Comparison of ENCODE assay signal across 23 cellular contexts in genomic region chr19:51993422-51993821, GRCh38. TPM values are rescaled to one million over a fixed set of nuclear protein-coding genes. Genes with fewer than 3 reads are reported as not detected.
DNase-seq lines count a peak whose midpoint lies in the region; ATAC-seq, FAIRE-seq and TF ChIP-seq lines count a peak whose summit lies in the region.
"Had no signal": no experiment of that assay in that cellular context is flagged by ENCODE, and none has a peak within 500 bp of the region (broad histone marks: within the 10 kb centered on the region; RNA-seq: fewer than 3 reads in every experiment).

No MANE protein-coding gene starts in this region.

- no peak for ATAC-seq in HepG2
- ATAC-seq: GM12878, Right ventricle myocardium inferior had no signal

- no peak overlapping the region for H2AFZ ChIP-seq in HepG2 (ENCODE audit: low read length)

- H3K9ac ChIP-seq in liver (ENCODE audit: low read depth in 1 of 2, low read length in 2 of 2), result no peak overlapping the region
- no peak overlapping the region for H3K9ac ChIP-seq in HepG2 (ENCODE audit: insufficient read depth, low read depth, low read length)
- H3K9ac ChIP-seq in endodermal cell (ENCODE audit: extremely low read depth, low read length, poor library complexity, severe bottlenecking), result no peak overlapping the region
- H3K9ac ChIP-seq: KMS-11 had no signal

- H3K27ac Mint-ChIP-seq in endodermal cell, result no peak overlapping the region
- no peak overlapping the region for H3K27ac Mint-ChIP-seq in glutamatergic neuron (ENCODE audit: unreplicated experiment)

- H3K4me1 ChIP-seq in liver (ENCODE audit: control insufficient read depth in 4 of 4, insufficient read depth in 4 of 4, low read length in 3 of 4) (no peaks in the 10 kb centered on the region), HepG2 (ENCODE audit: insufficient read depth, low read length) (no peaks in the 10 kb centered on the region), endodermal cell (ENCODE audit: control insufficient read depth, insufficient read depth, low read length) (no peaks in the 10 kb centered on the region), muscle layer of duodenum (ENCODE audit: control insufficient read depth in 1 of 2, insufficient read depth in 2 of 2, low read length in 2 of 2) (no peaks in the 10 kb centered on the region)
- H3K4me1 ChIP-seq: SJSA1 had no signal

- intact Hi-C loops in HepG2 (cut with micrococcal nuclease; ENCODE audit: unreplicated experiment), result no loop called here

- H3K4me3 ChIP-seq in liver (ENCODE audit: low read depth in 1 of 3, low read length in 3 of 3), result peak overlapping the region in 2 of 3 donors; percentile 50 to 61
- H3K4me3 ChIP-seq in HepG2 (replicated peaks in 1 of 3; ENCODE audit: insufficient read depth in 1 of 3, low read depth in 2 of 3, low read length in 3 of 3), result no peak overlapping the region
- peak overlapping the region; percentile 57 for H3K4me3 ChIP-seq in endodermal cell (ENCODE audit: low read length)
- peak overlapping the region; percentile 22 to 61 for H3K4me3 ChIP-seq in muscle layer of duodenum (ENCODE audit: low read depth in 1 of 2, low read length in 2 of 2)
- H3K4me3 ChIP-seq: GM12878, SJSA1 had no signal

- no peak for TF ChIP-seq POLR2A in HepG2 (IDR thresholded peaks at IDR 0.05; ENCODE audit: insufficient read depth in 1 of 2, low read depth in 2 of 2, low read length in 2 of 2)

- H3K27me3 ChIP-seq in liver (ENCODE audit: control insufficient read depth in 4 of 4, insufficient read depth in 4 of 4, low read length in 3 of 4) (no peaks in the 10 kb centered on the region), HepG2 (ENCODE audit: control insufficient read depth in 1 of 2, insufficient read depth in 2 of 2, low read length in 2 of 2) (no peaks in the 10 kb centered on the region), endodermal cell (ENCODE audit: control insufficient read depth, insufficient read depth, low read length, poor library complexity, severe bottlenecking) (no peaks in the 10 kb centered on the region), muscle layer of duodenum (ENCODE audit: low read depth, low read length) (no peaks in the 10 kb centered on the region)
- H3K27me3 ChIP-seq: SJSA1 had no signal

- in situ Hi-C loops in HepG2 (cut with HindIII; ENCODE audit: extremely low pct_ligation_motif_present, low pct_unique_long_range_greater_than_20kb), result no loop called here

- no peak overlapping the region for H3K27ac ChIP-seq in liver (ENCODE audit: low read depth in 1 of 2, low read length in 2 of 2)
- no peak overlapping the region for H3K27ac ChIP-seq in HepG2 (ENCODE audit: extremely low read length, insufficient read depth, low read length)
- no peak overlapping the region for H3K27ac ChIP-seq in endodermal cell (ENCODE audit: low read depth, low read length)
- H3K27ac ChIP-seq in muscle layer of duodenum (ENCODE audit: low read length), result no peak overlapping the region
- H3K27ac ChIP-seq: C4-2B, KMS-11, SJSA1 had no signal

- POLR2A ChIA-PET in HepG2 (lab: Yijun Ruan, JAX), result no interaction called here

- H3K4me2 ChIP-seq in HepG2 (ENCODE audit: low read depth, low read length), result no peak overlapping the region
- H3K4me2 ChIP-seq: KMS-11 had no signal

- TF ChIP-seq RAD21 in liver (IDR thresholded peaks at IDR 0.05) (no peak), HepG2 (CRISPR knock-in tag; IDR thresholded peaks at IDR 0.05) (no peak)

- 98% methylated on average over 10 of the region's 10 CpGs for WGBS in liver
- 98% methylated on average over 10 of the region's 10 CpGs for WGBS in HepG2 (ENCODE audit: low lambda C conversion rate)
- 93 to 95% methylated on average over 8 to 10 of the region's 10 CpGs for WGBS in endodermal cell (ENCODE audit: insufficient coverage in 1 of 2, insufficient read length in 1 of 2), 2 experiments

- peaks cover 12 to 55% (median 48%) of the 10 kb centered on the region in 4 donors for H3K36me3 ChIP-seq in liver (ENCODE audit: control insufficient read depth in 4 of 4, insufficient read depth in 3 of 4, low read depth in 1 of 4, low read length in 3 of 4)
- H3K36me3 ChIP-seq in HepG2 (replicated peaks in 1 of 2; ENCODE audit: control insufficient read depth in 1 of 2, insufficient read depth in 2 of 2, low read length in 2 of 2), result peaks cover 9 to 39% of the 10 kb centered on the region in 2 experiments
- peaks cover 76% of the 10 kb centered on the region for H3K36me3 ChIP-seq in endodermal cell (ENCODE audit: control insufficient read depth, insufficient read depth, low read length)
- peaks cover 32 to 70% of the 10 kb centered on the region in 2 donors for H3K36me3 ChIP-seq in muscle layer of duodenum (ENCODE audit: control insufficient read depth in 1 of 2, insufficient read depth in 2 of 2, low read length in 2 of 2)

- peaks cover 100% of the 10 kb centered on the region for H3K9me3 Mint-ChIP-seq in endodermal cell
- H3K9me3 Mint-ChIP-seq in glutamatergic neuron (ENCODE audit: unreplicated experiment), result peaks cover 32% of the 10 kb centered on the region

- DNase-seq in HepG2 (ENCODE audit: low spot score) (no peak), endodermal cell (no peak), glutamatergic neuron (no peak), NCI-H1694 (lab: John Stamatoyannopoulos, UW) (no peak), NCI-H446 (lab: John Stamatoyannopoulos, UW) (no peak)
- DNase-seq: 8988T, H7, IMR-90, NCI-H1092 treated with DMSO at 0.1 percent for 48 hours, NCI-H1436 treated with DMSO at 0.1 percent for 48 hours, NCI-H2029 treated with DMSO at 0.1 percent for 48 hours, NCI-H226, NCI-H524, NCI-H82 had no signal

- H4K20me1 ChIP-seq in HepG2 (ENCODE audit: insufficient read depth, low read length), result no peaks in the 10 kb centered on the region

- no peak for FAIRE-seq in HepG2 (lab: Jason Lieb, UNC)
- FAIRE-seq: D721Med had no signal

- H3K79me2 ChIP-seq in HepG2 (ENCODE audit: insufficient read depth, low read length), result no peaks in the 10 kb centered on the region

- H3K36me3 Mint-ChIP-seq in endodermal cell (ENCODE audit: low read depth) (peaks cover 79% of the 10 kb centered on the region), glutamatergic neuron (ENCODE audit: unreplicated experiment) (peaks cover 63% of the 10 kb centered on the region)

- CTCF ChIA-PET in HepG2 (lab: Yijun Ruan, JAX; ENCODE audit: low intra/inter-chr PET ratio, low total read pairs), result no interaction called here

- no peaks in the 10 kb centered on the region for H3K27me3 Mint-ChIP-seq in endodermal cell (ENCODE audit: insufficient read depth)
- H3K27me3 Mint-ChIP-seq in glutamatergic neuron (ENCODE audit: unreplicated experiment), result peaks cover 4% of the 10 kb centered on the region

- H3K4me1 Mint-ChIP-seq in endodermal cell (no peaks in the 10 kb centered on the region), glutamatergic neuron (ENCODE audit: low read depth, unreplicated experiment) (no peaks in the 10 kb centered on the region)

- TF ChIP-seq CTCF in liver (IDR thresholded peaks at IDR 0.05; ENCODE audit: low read depth, low read length, missing input control), result no peak
- TF ChIP-seq CTCF in HepG2 (CRISPR knock-in tag; IDR thresholded peaks at IDR 0.05), result no peak
- TF ChIP-seq CTCF in endodermal cell (conservative IDR thresholded peaks at IDR 0.05), result no peak
- no peak for TF ChIP-seq CTCF in glutamatergic neuron (IDR thresholded peaks at IDR 0.05; ENCODE audit: partially characterized antibody, unreplicated experiment)

- H3K4me3 Mint-ChIP-seq in endodermal cell (no peak overlapping the region), glutamatergic neuron (ENCODE audit: unreplicated experiment) (no peak overlapping the region)

- H3K9me3 ChIP-seq in liver (ENCODE audit: control insufficient read depth in 4 of 4, low read length in 3 of 4), result peaks cover 52 to 89% (median 66%) of the 10 kb centered on the region in 4 donors
- H3K9me3 ChIP-seq in HepG2 (ENCODE audit: low read length), result peaks cover 96% of the 10 kb centered on the region
- H3K9me3 ChIP-seq in endodermal cell (ENCODE audit: control insufficient read depth, low read length), result peaks cover 100% of the 10 kb centered on the region
- peaks cover 64 to 85% of the 10 kb centered on the region in 2 donors for H3K9me3 ChIP-seq in muscle layer of duodenum (ENCODE audit: control insufficient read depth in 1 of 2, low read length in 2 of 2)

- BruUV-seq in HepG2 (replicated peaks; lab: Mats Ljungman, UMichigan), result no TSS peak

- TF ChIP-seq EP300 in HepG2 (IDR thresholded peaks at IDR 0.05; ENCODE audit: low read depth in 2 of 2, low read length in 2 of 2) (no peak), HepG2 (CRISPR knock-in tag; IDR thresholded peaks at IDR 0.05; ENCODE audit: borderline replicate concordance) (no peak)

RNA-seq across cellular contexts. Expression of gene ZNF350, which starts 6.8 kb away (rescaled TPM):
- 1 to 10 TPM; 3.7 to 4.9 TPM for total RNA-seq in liver
- polyA plus RNA-seq in liver, result 1 to 10 TPM; 2.1 to 3.6 TPM
- total RNA-seq in HepG2 (2016; rRNA removed; fragmentation: Illumina TruSeq; extraction: Trizol), result 6.9 and 10.0 TPM in 2 replicates
- 1.2 and 5.9 TPM in 2 replicates for total RNA-seq in HepG2 (2016; cell fraction: cytosol; rRNA removed; fragmentation: Illumina TruSeq; extraction: Trizol; ENCODE audit: low read depth)
- 6.7 and 9.5 TPM in 2 replicates for total RNA-seq in HepG2 (2016; cell fraction: insoluble cytoplasmic fraction; rRNA removed; fragmentation: Illumina TruSeq; extraction: Trizol)
- 2.5 and 4.6 TPM in 2 replicates for total RNA-seq in HepG2 (2016; cell fraction: membrane; rRNA removed; fragmentation: Illumina TruSeq; extraction: Trizol)
- 5.4 and 7.0 TPM in 2 replicates for total RNA-seq in HepG2 (2016; cell fraction: nucleus; rRNA removed; fragmentation: Illumina TruSeq; extraction: Trizol)
- 3.0 and 3.7 TPM in 2 replicates for polyA plus RNA-seq in HepG2 (2011; rRNA removed)
- 1.4 and 2.2 TPM in 2 replicates for polyA plus RNA-seq in HepG2 (2011; cell fraction: cytosol; rRNA removed)
- polyA plus RNA-seq in HepG2 (2011; cell fraction: nucleus; rRNA removed), result 2.1 and 3.4 TPM in 2 replicates
- 3.9 and 5.3 TPM in 2 replicates for polyA plus RNA-seq in HepG2 (2012)
- 0.47 and 0.63 TPM in 2 replicates for polyA plus RNA-seq in HepG2 (2016; cell fraction: cytosol; fragmentation: Illumina TruSeq; extraction: Trizol; ENCODE audit: low read depth)
- polyA plus RNA-seq in HepG2 (2016; cell fraction: insoluble cytoplasmic fraction; fragmentation: Illumina TruSeq; extraction: Trizol; ENCODE audit: low read depth), result 6.3 and 6.4 TPM in 2 replicates
- polyA plus RNA-seq in HepG2 (2016; cell fraction: membrane; fragmentation: Illumina TruSeq; extraction: Trizol; ENCODE audit: low read depth), result 0.85 and 0.90 TPM in 2 replicates
- polyA plus RNA-seq in HepG2 (2016; cell fraction: nucleus; fragmentation: Illumina TruSeq; extraction: Trizol; ENCODE audit: insufficient read depth, low read depth), result 4.3 and 11.1 TPM in 2 replicates
- 1.6 and 2.6 TPM in 2 replicates for polyA minus RNA-seq in HepG2 (2011; rRNA and poly(A)+ RNA removed; ENCODE audit: low replicate concordance)
- 2.6 and 4.0 TPM in 2 replicates for polyA minus RNA-seq in HepG2 (2011; cell fraction: cytosol; rRNA and poly(A)+ RNA removed)
- polyA minus RNA-seq in HepG2 (2011; cell fraction: nucleus; rRNA and poly(A)+ RNA removed), result 14.8 and 18.3 TPM in 2 replicates
- total RNA-seq in endodermal cell, result 10 to 100 TPM in 1 of 2 donors, 1 to 10 TPM in 1; 8.3 to 11.2 TPM
- polyA plus RNA-seq in endodermal cell (2013, experiment 1 of 2), result 6.5 TPM
- 6.4 TPM for polyA plus RNA-seq in endodermal cell (2013, experiment 2 of 2)
- 9.7 TPM for total RNA-seq in glutamatergic neuron (ENCODE audit: unreplicated experiment)

RNA-seq across cellular contexts. Expression of gene ZNF615, which starts 14.6 kb away (rescaled TPM):
- 1 to 10 TPM; 3.6 to 6.2 TPM for total RNA-seq in liver
- polyA plus RNA-seq in liver, result 1 to 10 TPM; 1.7 to 2.1 TPM
- 7.8 and 13.9 TPM in 2 replicates for total RNA-seq in HepG2 (2016; rRNA removed; fragmentation: Illumina TruSeq; extraction: Trizol)
- 1.2 and 1.9 TPM in 2 replicates for total RNA-seq in HepG2 (2016; cell fraction: cytosol; rRNA removed; fragmentation: Illumina TruSeq; extraction: Trizol; ENCODE audit: low read depth)
- 8.6 and 12.8 TPM in 2 replicates for total RNA-seq in HepG2 (2016; cell fraction: insoluble cytoplasmic fraction; rRNA removed; fragmentation: Illumina TruSeq; extraction: Trizol)
- 4.1 and 4.7 TPM in 2 replicates for total RNA-seq in HepG2 (2016; cell fraction: membrane; rRNA removed; fragmentation: Illumina TruSeq; extraction: Trizol)
- total RNA-seq in HepG2 (2016; cell fraction: nucleus; rRNA removed; fragmentation: Illumina TruSeq; extraction: Trizol), result 7.5 and 10.2 TPM in 2 replicates
- 5.1 and 5.2 TPM in 2 replicates for polyA plus RNA-seq in HepG2 (2011; rRNA removed)
- polyA plus RNA-seq in HepG2 (2011; cell fraction: cytosol; rRNA removed), result 2.1 and 3.2 TPM in 2 replicates
- polyA plus RNA-seq in HepG2 (2011; cell fraction: nucleus; rRNA removed), result 4.5 and 8.3 TPM in 2 replicates
- 6.5 and 6.9 TPM in 2 replicates for polyA plus RNA-seq in HepG2 (2012)
- polyA plus RNA-seq in HepG2 (2016; cell fraction: cytosol; fragmentation: Illumina TruSeq; extraction: Trizol; ENCODE audit: low read depth), result 0.46 and 0.55 TPM in 2 replicates
- polyA plus RNA-seq in HepG2 (2016; cell fraction: insoluble cytoplasmic fraction; fragmentation: Illumina TruSeq; extraction: Trizol; ENCODE audit: low read depth), result 6.9 and 7.6 TPM in 2 replicates
- 0.94 and 1.3 TPM in 2 replicates for polyA plus RNA-seq in HepG2 (2016; cell fraction: membrane; fragmentation: Illumina TruSeq; extraction: Trizol; ENCODE audit: low read depth)
- polyA plus RNA-seq in HepG2 (2016; cell fraction: nucleus; fragmentation: Illumina TruSeq; extraction: Trizol; ENCODE audit: insufficient read depth, low read depth), result 9.7 and 9.8 TPM in 2 replicates
- 5.1 and 7.0 TPM in 2 replicates for polyA minus RNA-seq in HepG2 (2011; rRNA and poly(A)+ RNA removed; ENCODE audit: low replicate concordance)
- polyA minus RNA-seq in HepG2 (2011; cell fraction: cytosol; rRNA and poly(A)+ RNA removed), result 5.5 and 7.0 TPM in 2 replicates
- polyA minus RNA-seq in HepG2 (2011; cell fraction: nucleus; rRNA and poly(A)+ RNA removed), result 16.0 and 28.8 TPM in 2 replicates
- 10 to 100 TPM; 19.3 to 29.1 TPM for total RNA-seq in endodermal cell
- 9.8 TPM for polyA plus RNA-seq in endodermal cell (2013, experiment 1 of 2)
- polyA plus RNA-seq in endodermal cell (2013, experiment 2 of 2), result 10.5 TPM
- 12.3 TPM for total RNA-seq in glutamatergic neuron (ENCODE audit: unreplicated experiment)
- total RNA-seq: OCI-LY7 had no signal

RNA-seq across cellular contexts. Expression of gene ZNF614, which starts 34.8 kb away (rescaled TPM):
- total RNA-seq in liver (1 to 10 TPM; 2.2 to 4.7 TPM), HepG2 (2016; rRNA removed; fragmentation: Illumina TruSeq; extraction: Trizol) (22.8 and 38.2 TPM in 2 replicates), endodermal cell (10 to 100 TPM; 46.2 to 66.7 TPM), glutamatergic neuron (ENCODE audit: unreplicated experiment) (7.1 TPM)
- polyA plus RNA-seq in liver (1 to 10 TPM; 1.1 TPM), HepG2 (2011; rRNA removed) (10.0 and 13.0 TPM in 2 replicates)
- total RNA-seq in HepG2 (2016; cell fraction: cytosol; rRNA removed; fragmentation: Illumina TruSeq; extraction: Trizol; ENCODE audit: low read depth), result 2.4 and 3.8 TPM in 2 replicates
- 22.8 and 38.0 TPM in 2 replicates for total RNA-seq in HepG2 (2016; cell fraction: insoluble cytoplasmic fraction; rRNA removed; fragmentation: Illumina TruSeq; extraction: Trizol)
- total RNA-seq in HepG2 (2016; cell fraction: membrane; rRNA removed; fragmentation: Illumina TruSeq; extraction: Trizol), result 10.3 and 12.8 TPM in 2 replicates
- total RNA-seq in HepG2 (2016; cell fraction: nucleus; rRNA removed; fragmentation: Illumina TruSeq; extraction: Trizol), result 16.4 and 18.5 TPM in 2 replicates
- polyA plus RNA-seq in HepG2 (2011; cell fraction: cytosol; rRNA removed), result 5.9 and 9.4 TPM in 2 replicates
- polyA plus RNA-seq in HepG2 (2011; cell fraction: nucleus; rRNA removed), result 6.8 and 8.0 TPM in 2 replicates
- 11.2 and 14.2 TPM in 2 replicates for polyA plus RNA-seq in HepG2 (2012)
- 0.99 and 1.6 TPM in 2 replicates for polyA plus RNA-seq in HepG2 (2016; cell fraction: cytosol; fragmentation: Illumina TruSeq; extraction: Trizol; ENCODE audit: low read depth)
- polyA plus RNA-seq in HepG2 (2016; cell fraction: insoluble cytoplasmic fraction; fragmentation: Illumina TruSeq; extraction: Trizol; ENCODE audit: low read depth), result 23.0 and 25.3 TPM in 2 replicates
- polyA plus RNA-seq in HepG2 (2016; cell fraction: membrane; fragmentation: Illumina TruSeq; extraction: Trizol; ENCODE audit: low read depth), result 3.7 TPM in 2 replicates
- 17.4 and 18.9 TPM in 2 replicates for polyA plus RNA-seq in HepG2 (2016; cell fraction: nucleus; fragmentation: Illumina TruSeq; extraction: Trizol; ENCODE audit: insufficient read depth, low read depth)
- polyA minus RNA-seq in HepG2 (2011; rRNA and poly(A)+ RNA removed; ENCODE audit: low replicate concordance), result 2.9 and 5.3 TPM in 2 replicates
- 10.0 and 11.0 TPM in 2 replicates for polyA minus RNA-seq in HepG2 (2011; cell fraction: cytosol; rRNA and poly(A)+ RNA removed)
- polyA minus RNA-seq in HepG2 (2011; cell fraction: nucleus; rRNA and poly(A)+ RNA removed), result 22.5 and 29.7 TPM in 2 replicates
- 18.5 TPM for polyA plus RNA-seq in endodermal cell (2013, experiment 1 of 2)
- 19.8 TPM for polyA plus RNA-seq in endodermal cell (2013, experiment 2 of 2)

RNA-seq across cellular contexts. Expression of gene ZNF432, which starts 55.2 kb away (rescaled TPM):
- total RNA-seq in liver (1 to 10 TPM; 2.8 to 4.8 TPM), HepG2 (2016; rRNA removed; fragmentation: Illumina TruSeq; extraction: Trizol) (8.7 and 10.8 TPM in 2 replicates), endodermal cell (10 to 100 TPM; 21.3 to 31.0 TPM), glutamatergic neuron (ENCODE audit: unreplicated experiment) (12.8 TPM)
- polyA plus RNA-seq in liver (under 1 TPM; 0.83 to 0.99 TPM), HepG2 (2011; rRNA removed) (3.7 and 4.1 TPM in 2 replicates)
- 1.4 and 3.5 TPM in 2 replicates for total RNA-seq in HepG2 (2016; cell fraction: cytosol; rRNA removed; fragmentation: Illumina TruSeq; extraction: Trizol; ENCODE audit: low read depth)
- 8.3 and 8.7 TPM in 2 replicates for total RNA-seq in HepG2 (2016; cell fraction: insoluble cytoplasmic fraction; rRNA removed; fragmentation: Illumina TruSeq; extraction: Trizol)
- 2.5 and 3.2 TPM in 2 replicates for total RNA-seq in HepG2 (2016; cell fraction: membrane; rRNA removed; fragmentation: Illumina TruSeq; extraction: Trizol)
- total RNA-seq in HepG2 (2016; cell fraction: nucleus; rRNA removed; fragmentation: Illumina TruSeq; extraction: Trizol), result 12.4 and 16.3 TPM in 2 replicates
- 1.1 and 1.4 TPM in 2 replicates for polyA plus RNA-seq in HepG2 (2011; cell fraction: cytosol; rRNA removed)
- polyA plus RNA-seq in HepG2 (2011; cell fraction: nucleus; rRNA removed), result 11.5 and 13.6 TPM in 2 replicates
- 5.2 and 6.6 TPM in 2 replicates for polyA plus RNA-seq in HepG2 (2012)
- 0.20 and 0.35 TPM in 2 replicates for polyA plus RNA-seq in HepG2 (2016; cell fraction: cytosol; fragmentation: Illumina TruSeq; extraction: Trizol; ENCODE audit: low read depth)
- 4.6 and 4.9 TPM in 2 replicates for polyA plus RNA-seq in HepG2 (2016; cell fraction: insoluble cytoplasmic fraction; fragmentation: Illumina TruSeq; extraction: Trizol; ENCODE audit: low read depth)
- 0.77 TPM in 2 replicates for polyA plus RNA-seq in HepG2 (2016; cell fraction: membrane; fragmentation: Illumina TruSeq; extraction: Trizol; ENCODE audit: low read depth)
- 24.1 and 26.8 TPM in 2 replicates for polyA plus RNA-seq in HepG2 (2016; cell fraction: nucleus; fragmentation: Illumina TruSeq; extraction: Trizol; ENCODE audit: insufficient read depth, low read depth)
- polyA minus RNA-seq in HepG2 (2011; rRNA and poly(A)+ RNA removed; ENCODE audit: low replicate concordance), result 2.7 and 3.2 TPM in 2 replicates
- polyA minus RNA-seq in HepG2 (2011; cell fraction: cytosol; rRNA and poly(A)+ RNA removed), result 2.2 and 3.6 TPM in 2 replicates
- polyA minus RNA-seq in HepG2 (2011; cell fraction: nucleus; rRNA and poly(A)+ RNA removed), result 19.7 and 23.6 TPM in 2 replicates
- polyA plus RNA-seq in endodermal cell (2013, experiment 1 of 2), result 14.9 TPM
- 17.3 TPM for polyA plus RNA-seq in endodermal cell (2013, experiment 2 of 2)
- total RNA-seq: OCI-LY7 had no signal

Comparison
In these comparisons a context has a peak if more than half of its experiments do, and no peak if none do; other contexts are left out.
1. H3K4me3 ChIP-seq: peak in liver (2 of 3), endodermal cell (single experiment) and muscle layer of duodenum (2 of 2); none in HepG2 (0 of 3).